ENCODE assay signal across 25 cellular contexts in the genomic region with DNA sequence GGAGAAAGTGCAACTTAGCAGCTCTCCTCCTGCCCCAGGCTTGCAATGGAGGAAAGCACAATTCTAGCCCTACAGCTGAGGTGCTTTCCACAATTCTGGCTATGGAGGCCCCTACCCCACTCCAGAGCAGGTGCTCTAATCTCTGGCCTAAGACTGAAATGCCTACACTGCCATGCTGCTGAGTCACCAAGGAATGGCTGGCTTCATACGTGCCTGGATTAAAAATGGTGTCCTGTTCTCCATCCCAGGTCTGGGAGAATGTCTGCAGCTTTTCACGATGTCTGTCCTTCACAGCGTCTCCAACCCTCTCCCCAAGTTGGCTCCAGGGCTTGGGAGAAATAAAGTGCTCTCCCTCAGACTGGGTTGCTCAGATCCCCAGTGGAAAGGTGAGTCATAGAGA.
"Had no signal": no experiment of that assay in that cellular context is flagged by ENCODE, and none has a peak within 500 bp of the region (broad histone marks: within the 10 kb centered on the region; RNA-seq: fewer than 3 reads in every experiment).

No MANE protein-coding gene starts in this region.

- ATAC-seq: activated T-cell treated with anti-CD3 and anti-CD28 coated beads, Interleukin-2, amount 50 U/mL, for 4 hours; activated T-helper 17 cell treated with anti-CD3 and anti-CD28 coated beads, Interleukin-2, amount 50 U/mL, for 72 hours; left ventricle myocardium superior; naive thymus-derived CD8-positive, alpha-beta T cell; right cardiac atrium; stimulated activated naive B cell treated with anti-CD40 and anti-IgM and Interleukin-4, amounts not matched to agents 10 μg/mL and 1 μg/mL and 100 μg/mL, for 72 hours had no signal

- H3K4me3 ChIP-seq: esophagus squamous epithelium, suprapubic skin, tibial artery had no signal

- FAIRE-seq: colon, frontal cortex, islet of Langerhans, TTC549 had no signal

- H3K4me1 ChIP-seq: esophagus squamous epithelium, suprapubic skin, tibial artery had no signal

- DNase-seq: activated CD4-positive, alpha-beta memory T cell treated with anti-CD3 and anti-CD28 coated beads, Interleukin-2, amount 10 ng/mL, durations not matched to agents 7 days and 5 days; activated CD4-positive, alpha-beta T cell treated with anti-CD3 and anti-CD28 coated beads for 1 hour; activated CD4-positive, alpha-beta T cell treated with anti-CD3 and anti-CD28 coated beads, Interleukin-2, amount 10 ng/mL, durations not matched to agents 7 days and 5 days; activated gamma-delta T cell treated with Interleukin-2 at 50 U/mL for 16 hours; activated naive CD4-positive, alpha-beta T cell treated with anti-CD3 and anti-CD28 coated beads, Interleukin-2, amount 50 U/mL, for 16 hours; activated T-cell treated with anti-CD3 and anti-CD28 coated beads, Interleukin-2, amount 50 U/mL, for 4 hours; amygdala; dermis blood vessel endothelial cell; effector CD4-positive, alpha-beta T cell; esophagus squamous epithelium; left ventricle myocardium superior; naive thymus-derived CD8-positive, alpha-beta T cell; right cardiac atrium; stimulated activated CD4-positive, alpha-beta T cell treated with anti-CD3 and anti-CD28 coated beads, Interleukin-1b, Interleukin-23, amount 100 ng/mL, for 48 hours; stimulated activated naive B cell treated with anti-CD40 and anti-IgM and Interleukin-4, amounts not matched to agents 10 μg/mL and 1 μg/mL and 100 μg/mL, for 72 hours; SW 1271; T-helper 9 cell; tibial artery had no signal

- H3K27ac ChIP-seq: epithelial cell of prostate, esophagus squamous epithelium, suprapubic skin, tibial artery had no signal

- H3K36me3 ChIP-seq: suprapubic skin had no signal

- H3K27me3 ChIP-seq: esophagus squamous epithelium, suprapubic skin, tibial artery had no signal
